Comparison of ENCODE assay signal across 16 cellular contexts in genomic region chr1:11948822-11949458, GRCh38. TPM values are rescaled to one million over a fixed set of nuclear protein-coding genes. Genes with fewer than 3 reads are reported as not detected.
A peak's percentile ranks its signal among the peaks of the same experiment; 100 is the strongest.
DNase-seq lines count a peak whose midpoint lies in the region; ATAC-seq and TF ChIP-seq lines count a peak whose summit lies in the region.
"Had no signal": no experiment of that assay in that cellular context is flagged by ENCODE, and none has a peak within 500 bp of the region (broad histone marks: within the 10 kb centered on the region; RNA-seq: fewer than 3 reads in every experiment).

No MANE protein-coding gene starts in this region.

- H3K36me3 Mint-ChIP-seq in activated CD4-positive, alpha-beta T cell treated with anti-CD3 and anti-CD28 coated beads, Interleukin-2, amount 10 ng/mL, durations not matched to agents 7 days and 5 days (ENCODE audit: low read depth): no peaks in the 10 kb centered on the region
- H3K36me3 Mint-ChIP-seq in activated CD8-positive, alpha-beta T cell treated with anti-CD3 and anti-CD28 coated beads for 36 hours (ENCODE audit: low read depth): peaks cover 17% of the 10 kb centered on the region
- no peaks in the 10 kb centered on the region for H3K36me3 Mint-ChIP-seq in CD8-positive, alpha-beta T cell
- H3K36me3 Mint-ChIP-seq: stimulated activated effector memory CD8-positive, alpha-beta T cell treated with anti-CD3 and anti-CD28 coated beads, Interleukin-12 subunit alpha, Interleukin-12 subunit beta, amount 100 ng/mL, for 72 hours had no signal

- no peaks in the 10 kb centered on the region for H4K20me1 ChIP-seq in osteoblast (ENCODE audit: insufficient read depth, low read length)
- H4K20me1 ChIP-seq: BLaER1 had no signal

- intact Hi-C loops in activated CD8-positive, alpha-beta T cell treated with anti-CD3 and anti-CD28 coated beads for 36 hours (cut with micrococcal nuclease): no loop called here
- intact Hi-C loops in head of caudate nucleus (cut with DNase I): no loop called here
- intact Hi-C loops in CD8-positive, alpha-beta T cell (cut with DNase I, micrococcal nuclease): no loop called here

- POLR2A ChIA-PET in activated CD4-positive, alpha-beta T cell treated with anti-CD3 and anti-CD28 coated beads, Interleukin-2, amount 10 ng/mL, durations not matched to agents 7 days and 5 days (lab: Charles Lee): no interaction called here
- POLR2A ChIA-PET in activated CD8-positive, alpha-beta T cell treated with anti-CD3 and anti-CD28 coated beads for 36 hours (lab: Charles Lee): interaction anchor here (2.0 kb wide), 1 partner anchor 40 kb away, joined by 12 read pairs; no protein-coding TSS in a partner anchor
- POLR2A ChIA-PET in CD8-positive, alpha-beta T cell (lab: Charles Lee): interaction anchor here (0.6 kb wide), 1 partner anchor 10 kb away, joined by 5 read pairs; no protein-coding TSS in a partner anchor

- H3K27ac Mint-ChIP-seq in activated CD4-positive, alpha-beta T cell treated with anti-CD3 and anti-CD28 coated beads, Interleukin-2, amount 10 ng/mL, durations not matched to agents 7 days and 5 days: no peak overlapping the region
- no peak overlapping the region for H3K27ac Mint-ChIP-seq in activated CD8-positive, alpha-beta T cell treated with anti-CD3 and anti-CD28 coated beads for 36 hours
- no peak overlapping the region for H3K27ac Mint-ChIP-seq in CD8-positive, alpha-beta T cell
- H3K27ac Mint-ChIP-seq: T-helper 17 cell had no signal

- peak; percentile 17 to 39 for DNase-seq in activated CD4-positive, alpha-beta T cell treated with anti-CD3 and anti-CD28 coated beads, Interleukin-2, amount 50 U/mL, for 48 hours
- DNase-seq in activated CD4-positive, alpha-beta T cell treated with anti-CD3 and anti-CD28 coated beads, Interleukin-2, amount 10 ng/mL, durations not matched to agents 7 days and 5 days: no peak
- DNase-seq in Jurkat, Clone E6-1 (ENCODE audit: low read depth, low spot score): peak; percentile 64
- peak; percentile 35 for DNase-seq in activated CD8-positive, alpha-beta T cell treated with anti-CD3 and anti-CD28 coated beads for 36 hours
- DNase-seq in osteoblast (ENCODE audit: insufficient read length, low spot score, missing footprints) (peak; percentile 58), head of caudate nucleus (no peak)
- DNase-seq in CD8-positive, alpha-beta T cell: no peak
- DNase-seq: activated CD8-positive, alpha-beta memory T cell treated with anti-CD3 and anti-CD28 coated beads, Interleukin-2, amount 50 U/mL, for 4 hours; cortex of kidney; islet precursor cell; mucosa of descending colon; NCI-H1417; T-helper 17 cell had no signal

- H3K79me2 ChIP-seq in osteoblast (ENCODE audit: insufficient read depth, low read length): no peaks in the 10 kb centered on the region

- CTCF ChIA-PET in activated CD4-positive, alpha-beta T cell treated with anti-CD3 and anti-CD28 coated beads, Interleukin-2, amount 10 ng/mL, durations not matched to agents 7 days and 5 days (lab: Charles Lee): interaction anchor here (0.6 to 1.6 kb wide), 2 partner anchors 12 to 14 kb away, joined by 3 read pairs; partner anchors contain the start of gene PLOD1
- CTCF ChIA-PET in activated CD8-positive, alpha-beta T cell treated with anti-CD3 and anti-CD28 coated beads for 36 hours (lab: Charles Lee): interaction anchor here (0.6 kb wide), 1 partner anchor 100 kb away, joined by 3 read pairs; no protein-coding TSS in a partner anchor
- CTCF ChIA-PET in CD8-positive, alpha-beta T cell (lab: Charles Lee): no interaction called here

- peaks cover 51% of the 10 kb centered on the region for H3K36me3 ChIP-seq in osteoblast (ENCODE audit: insufficient read depth, low read length)
- no peaks in the 10 kb centered on the region for H3K36me3 ChIP-seq in CD8-positive, alpha-beta T cell (ENCODE audit: insufficient read depth, low read length)

- H2AFZ ChIP-seq in osteoblast (ENCODE audit: low read length): no peak overlapping the region

- peaks cover 4% of the 10 kb centered on the region for H3K9me3 ChIP-seq in osteoblast (ENCODE audit: low read depth, low read length)
- no peaks in the 10 kb centered on the region for H3K9me3 ChIP-seq in CD8-positive, alpha-beta T cell (ENCODE audit: low read length)
- H3K9me3 ChIP-seq: mucosa of descending colon had no signal

- H3K4me2 ChIP-seq in osteoblast (ENCODE audit: insufficient read depth, low read length): no peak overlapping the region
- H3K4me2 ChIP-seq: BLaER1 had no signal

- H3K4me3 Mint-ChIP-seq in activated CD4-positive, alpha-beta T cell treated with anti-CD3 and anti-CD28 coated beads, Interleukin-2, amount 10 ng/mL, durations not matched to agents 7 days and 5 days: no peak overlapping the region
- H3K4me3 Mint-ChIP-seq in activated CD8-positive, alpha-beta T cell treated with anti-CD3 and anti-CD28 coated beads for 36 hours: no peak overlapping the region
- H3K4me3 Mint-ChIP-seq in CD8-positive, alpha-beta T cell: no peak overlapping the region
- H3K4me3 Mint-ChIP-seq: stimulated activated effector memory CD8-positive, alpha-beta T cell treated with anti-CD3 and anti-CD28 coated beads, Interleukin-12 subunit alpha, Interleukin-12 subunit beta, amount 100 ng/mL, for 72 hours; T-helper 17 cell had no signal

- no peak overlapping the region for H3K4me3 ChIP-seq in Jurkat, Clone E6-1 (ENCODE audit: low read length)
- no peak overlapping the region for H3K4me3 ChIP-seq in osteoblast (ENCODE audit: insufficient read depth, low read length)
- no peak overlapping the region for H3K4me3 ChIP-seq in CD8-positive, alpha-beta T cell (ENCODE audit: low read depth, low read length)
- H3K4me3 ChIP-seq: BLaER1, mucosa of descending colon had no signal

- no peaks in the 10 kb centered on the region for H3K27me3 ChIP-seq in osteoblast (ENCODE audit: insufficient read depth, low read length)
- no peaks in the 10 kb centered on the region for H3K27me3 ChIP-seq in CD8-positive, alpha-beta T cell (ENCODE audit: insufficient read depth, low read length)
- H3K27me3 ChIP-seq: BLaER1 had no signal

- TF ChIP-seq CTCF in activated CD8-positive, alpha-beta T cell treated with anti-CD3 and anti-CD28 coated beads for 36 hours (IDR thresholded peaks at IDR 0.05): no peak
- no peak for TF ChIP-seq CTCF in osteoblast (IDR thresholded peaks at IDR 0.05; ENCODE audit: extremely low read depth, low read depth, low read length)
- no peak for TF ChIP-seq CTCF in CD8-positive, alpha-beta T cell (IDR thresholded peaks at IDR 0.05)

- H3K4me1 ChIP-seq in osteoblast (ENCODE audit: insufficient read depth, low read length): no peaks in the 10 kb centered on the region
- no peaks in the 10 kb centered on the region for H3K4me1 ChIP-seq in CD8-positive, alpha-beta T cell (ENCODE audit: insufficient read depth, low read length)

- no peak overlapping the region for H3K27ac ChIP-seq in osteoblast (ENCODE audit: low read depth, low read length)
- no peak overlapping the region for H3K27ac ChIP-seq in CD8-positive, alpha-beta T cell (ENCODE audit: low read depth, low read length)
- H3K27ac ChIP-seq: BLaER1 had no signal

- peaks cover 9% of the 10 kb centered on the region for H3K9me3 Mint-ChIP-seq in activated CD4-positive, alpha-beta T cell treated with anti-CD3 and anti-CD28 coated beads, Interleukin-2, amount 10 ng/mL, durations not matched to agents 7 days and 5 days
- H3K9me3 Mint-ChIP-seq in activated CD8-positive, alpha-beta T cell treated with anti-CD3 and anti-CD28 coated beads for 36 hours: no peaks in the 10 kb centered on the region
- no peaks in the 10 kb centered on the region for H3K9me3 Mint-ChIP-seq in CD8-positive, alpha-beta T cell
- H3K9me3 Mint-ChIP-seq: stimulated activated effector memory CD8-positive, alpha-beta T cell treated with anti-CD3 and anti-CD28 coated beads, Interleukin-12 subunit alpha, Interleukin-12 subunit beta, amount 100 ng/mL, for 72 hours had no signal

- H3K27me3 Mint-ChIP-seq in activated CD4-positive, alpha-beta T cell treated with anti-CD3 and anti-CD28 coated beads, Interleukin-2, amount 10 ng/mL, durations not matched to agents 7 days and 5 days: no peaks in the 10 kb centered on the region
- no peaks in the 10 kb centered on the region for H3K27me3 Mint-ChIP-seq in activated CD8-positive, alpha-beta T cell treated with anti-CD3 and anti-CD28 coated beads for 36 hours
- no peaks in the 10 kb centered on the region for H3K27me3 Mint-ChIP-seq in CD8-positive, alpha-beta T cell (ENCODE audit: low read depth)
- H3K27me3 Mint-ChIP-seq: T-helper 17 cell had no signal

- no peak for ATAC-seq in activated CD8-positive, alpha-beta T cell treated with anti-CD3 and anti-CD28 coated beads for 36 hours
- ATAC-seq in GM18907 (IDR thresholded peaks at IDR 0.05; ENCODE audit: unreplicated experiment): no peak
- no peak for ATAC-seq in CD8-positive, alpha-beta T cell
- ATAC-seq: mucosa of descending colon; stimulated activated effector memory CD8-positive, alpha-beta T cell treated with anti-CD3 and anti-CD28 coated beads, Interleukin-12 subunit alpha, Interleukin-12 subunit beta, amount 100 ng/mL, for 72 hours; T-helper 17 cell had no signal

- H3K4me1 Mint-ChIP-seq in activated CD4-positive, alpha-beta T cell treated with anti-CD3 and anti-CD28 coated beads, Interleukin-2, amount 10 ng/mL, durations not matched to agents 7 days and 5 days: no peaks in the 10 kb centered on the region
- H3K4me1 Mint-ChIP-seq in activated CD8-positive, alpha-beta T cell treated with anti-CD3 and anti-CD28 coated beads for 36 hours (ENCODE audit: low read depth): no peaks in the 10 kb centered on the region
- no peaks in the 10 kb centered on the region for H3K4me1 Mint-ChIP-seq in CD8-positive, alpha-beta T cell (ENCODE audit: low read depth)

RNA-seq across cellular contexts. Expression of gene PLOD1, which starts 14.4 kb away (rescaled TPM):
- 10 to 100 TPM; 10.5 to 11.1 TPM for total RNA-seq in activated CD4-positive, alpha-beta T cell treated with anti-CD3 and anti-CD28 coated beads, Interleukin-2, amount 10 ng/mL, durations not matched to agents 7 days and 5 days
- 20.9 TPM for polyA plus RNA-seq in Jurkat, Clone E6-1 (2012; ENCODE audit: insufficient read depth, insufficient read length)
- total RNA-seq in activated CD8-positive, alpha-beta T cell treated with anti-CD3 and anti-CD28 coated beads for 36 hours: 10 to 100 TPM; 21.5 to 22.0 TPM
- 242 and 281 TPM in 2 replicates for total RNA-seq in osteoblast
- total RNA-seq in CD8-positive, alpha-beta T cell: 1 to 10 TPM; 2.0 to 2.4 TPM

RNA-seq across cellular contexts. Expression of gene KIAA2013, which starts 22.7 kb away (rescaled TPM):
- 10 to 100 TPM; 35.1 to 36.8 TPM for total RNA-seq in activated CD4-positive, alpha-beta T cell treated with anti-CD3 and anti-CD28 coated beads, Interleukin-2, amount 10 ng/mL, durations not matched to agents 7 days and 5 days
- 32.2 TPM for polyA plus RNA-seq in Jurkat, Clone E6-1 (2012; ENCODE audit: insufficient read depth, insufficient read length)
- 10 to 100 TPM; 23.5 to 25.5 TPM for total RNA-seq in activated CD8-positive, alpha-beta T cell treated with anti-CD3 and anti-CD28 coated beads for 36 hours
- total RNA-seq in osteoblast: 51.6 and 64.1 TPM in 2 replicates
- 1 to 10 TPM; 8.3 to 8.6 TPM for total RNA-seq in CD8-positive, alpha-beta T cell

RNA-seq across cellular contexts. Expression of gene MFN2, which starts 31.3 kb away (rescaled TPM):
- 10 to 100 TPM; 46.3 to 60.3 TPM for total RNA-seq in activated CD4-positive, alpha-beta T cell treated with anti-CD3 and anti-CD28 coated beads, Interleukin-2, amount 10 ng/mL, durations not matched to agents 7 days and 5 days
- polyA plus RNA-seq in Jurkat, Clone E6-1 (2012; ENCODE audit: insufficient read depth, insufficient read length): 29.4 TPM
- 10 to 100 TPM; 51.0 to 51.1 TPM for total RNA-seq in activated CD8-positive, alpha-beta T cell treated with anti-CD3 and anti-CD28 coated beads for 36 hours
- 46.0 and 51.0 TPM in 2 replicates for total RNA-seq in osteoblast
- total RNA-seq in CD8-positive, alpha-beta T cell: 10 to 100 TPM; 41.7 to 46.0 TPM

Comparison
In these comparisons a context has a peak if more than half of its experiments do, and no peak if none do; other contexts are left out.
1. DNase-seq: peak in activated CD4-positive, alpha-beta T cell treated with anti-CD3 and anti-CD28 coated beads, Interleukin-2, amount 50 U/mL, for 48 hours (2 of 2), Jurkat, Clone E6-1 (single experiment), activated CD8-positive, alpha-beta T cell treated with anti-CD3 and anti-CD28 coated beads for 36 hours (single experiment) and osteoblast (single experiment); none in activated CD4-positive, alpha-beta T cell treated with anti-CD3 and anti-CD28 coated beads, Interleukin-2, amount 10 ng/mL, durations not matched to agents 7 days and 5 days (single experiment), head of caudate nucleus (0 of 42) and CD8-positive, alpha-beta T cell (0 of 7).
2. RNA of gene PLOD1, which starts 14.4 kb away (total RNA-seq): 242 to 281 TPM in osteoblast; 21.5 to 22.0 TPM in activated CD8-positive, alpha-beta T cell treated with anti-CD3 and anti-CD28 coated beads for 36 hours, 10.5 to 11.1 TPM in activated CD4-positive, alpha-beta T cell treated with anti-CD3 and anti-CD28 coated beads, Interleukin-2, amount 10 ng/mL, durations not matched to agents 7 days and 5 days and 2.0 to 2.4 TPM in CD8-positive, alpha-beta T cell; every median in the first group is over 10 times any median in the second.